Comparison of ENCODE assay signal across 11 cellular contexts in genomic region chr9:38686923-38687322, GRCh38. TPM values are rescaled to one million over a fixed set of nuclear protein-coding genes. Genes with fewer than 3 reads are reported as not detected.
DNase-seq lines count a peak whose midpoint lies in the region; FAIRE-seq and TF ChIP-seq lines count a peak whose summit lies in the region.
"Had no signal": no experiment of that assay in that cellular context is flagged by ENCODE, and none has a peak within 500 bp of the region (broad histone marks: within the 10 kb centered on the region; RNA-seq: fewer than 3 reads in every experiment).

No MANE protein-coding gene starts in this region.

- H4K20me1 ChIP-seq in endothelial cell of umbilical vein (replicated peaks; ENCODE audit: control insufficient read depth, extremely low read depth, insufficient read depth, low read length): no peaks in the 10 kb centered on the region

- no peak for FAIRE-seq in endothelial cell of umbilical vein (lab: Jason Lieb, UNC)

- H3K27ac Mint-ChIP-seq in activated T-helper 1 cell treated with anti-CD3 and anti-CD28 coated beads, Interleukin-12 subunit alpha, Interleukin-12 subunit beta, Interleukin-2, Interleukin-4 antibody, amounts not matched to agents 30 ng/mL and 10 ng/mL and 1 ng/mL, durations not matched to agents 14 hours and 24 hours and 36 hours: no peak overlapping the region
- H3K27ac Mint-ChIP-seq: CD4-positive, alpha-beta T cell had no signal

- H3K4me3 ChIP-seq in A673 (ENCODE audit: low read depth, low read length, poor library complexity, severe bottlenecking): no peak overlapping the region
- H3K4me3 ChIP-seq in endothelial cell of umbilical vein (replicated peaks in 1 of 3; ENCODE audit: insufficient read depth in 1 of 3, low read depth in 1 of 3, low read length in 3 of 3): no peak overlapping the region
- H3K4me3 ChIP-seq in neutrophil (ENCODE audit: low read depth in 1 of 2, low read length in 1 of 2): peak overlapping the region; percentile 27 to 29

- H3K36me3 ChIP-seq in A673 (ENCODE audit: insufficient read depth, low read length, poor library complexity, severe bottlenecking): no peaks in the 10 kb centered on the region
- H3K36me3 ChIP-seq in endothelial cell of umbilical vein (ENCODE audit: control insufficient read depth in 2 of 2, extremely low read depth in 1 of 2, insufficient read depth in 2 of 2, low read length in 2 of 2): no peaks in the 10 kb centered on the region
- no peaks in the 10 kb centered on the region for H3K36me3 ChIP-seq in neutrophil

- peaks cover 4% of the 10 kb centered on the region for H3K4me1 Mint-ChIP-seq in activated T-helper 1 cell treated with anti-CD3 and anti-CD28 coated beads, Interleukin-12 subunit alpha, Interleukin-12 subunit beta, Interleukin-2, Interleukin-4 antibody, amounts not matched to agents 30 ng/mL and 10 ng/mL and 1 ng/mL, durations not matched to agents 14 hours and 24 hours and 36 hours (ENCODE audit: low read depth)

- no peaks in the 10 kb centered on the region for H3K79me2 ChIP-seq in endothelial cell of umbilical vein (ENCODE audit: control insufficient read depth, insufficient read depth, low read length)

- peak; percentile 50 for DNase-seq in A673 (ENCODE audit: low spot score)
- peak; percentile 53 for DNase-seq in NCI-H345 (lab: John Stamatoyannopoulos, UW)
- DNase-seq in endothelial cell of umbilical vein (ENCODE audit: low read depth, low spot score): no peak
- no peak for DNase-seq in NCI-H2171 (lab: John Stamatoyannopoulos, UW)
- no peak for DNase-seq in activated effector memory CD4-positive, alpha-beta T cell treated with Interleukin-2 at 50 U/mL for 16 hours
- no peak for DNase-seq in hepatic stellate cell (ENCODE audit: low spot score)
- no peak for DNase-seq in activated T-helper 1 cell treated with anti-CD3 and anti-CD28 coated beads, Interleukin-12 subunit alpha, Interleukin-12 subunit beta, Interleukin-2, Interleukin-4 antibody, amounts not matched to agents 30 ng/mL and 10 ng/mL and 1 ng/mL, durations not matched to agents 14 hours and 24 hours and 36 hours (ENCODE audit: low spot score)
- DNase-seq: SW 1271 had no signal

- POLR2A ChIA-PET in A673 (lab: Charles Lee; ENCODE audit: low non-redundant PET) (no interaction called here), endothelial cell of umbilical vein (lab: Charles Lee) (no interaction called here)

- H3K9me3 Mint-ChIP-seq in activated T-helper 1 cell treated with anti-CD3 and anti-CD28 coated beads, Interleukin-12 subunit alpha, Interleukin-12 subunit beta, Interleukin-2, Interleukin-4 antibody, amounts not matched to agents 30 ng/mL and 10 ng/mL and 1 ng/mL, durations not matched to agents 14 hours and 24 hours and 36 hours: no peaks in the 10 kb centered on the region
- H3K9me3 Mint-ChIP-seq: CD4-positive, alpha-beta T cell had no signal

- H3K9me3 ChIP-seq in A673 (ENCODE audit: low read depth, low read length, poor library complexity, severe bottlenecking) (no peaks in the 10 kb centered on the region), endothelial cell of umbilical vein (replicated peaks; ENCODE audit: control insufficient read depth, insufficient read depth, low read length) (no peaks in the 10 kb centered on the region), neutrophil (no peaks in the 10 kb centered on the region)

- H3K27me3 ChIP-seq in A673 (replicated peaks; ENCODE audit: insufficient read depth, low read depth, low read length, poor library complexity) (no peaks in the 10 kb centered on the region), endothelial cell of umbilical vein (ENCODE audit: control insufficient read depth in 2 of 2, insufficient read depth in 2 of 2, low read length in 2 of 2) (no peaks in the 10 kb centered on the region), neutrophil (peaks cover 70% of the 10 kb centered on the region)

- intact Hi-C loops in A673 (cut with micrococcal nuclease; ENCODE audit: unreplicated experiment) (no loop called here), endothelial cell of umbilical vein (cut with micrococcal nuclease) (no loop called here)
- intact Hi-C loops in activated T-helper 1 cell treated with anti-CD3 and anti-CD28 coated beads, Interleukin-12 subunit alpha, Interleukin-12 subunit beta, Interleukin-2, Interleukin-4 antibody, amounts not matched to agents 30 ng/mL and 10 ng/mL and 1 ng/mL, durations not matched to agents 14 hours and 24 hours and 36 hours (cut with micrococcal nuclease): no loop called here

- peaks cover 3% of the 10 kb centered on the region for H3K27me3 Mint-ChIP-seq in activated T-helper 1 cell treated with anti-CD3 and anti-CD28 coated beads, Interleukin-12 subunit alpha, Interleukin-12 subunit beta, Interleukin-2, Interleukin-4 antibody, amounts not matched to agents 30 ng/mL and 10 ng/mL and 1 ng/mL, durations not matched to agents 14 hours and 24 hours and 36 hours (ENCODE audit: insufficient read depth)

- H3K36me3 Mint-ChIP-seq in activated T-helper 1 cell treated with anti-CD3 and anti-CD28 coated beads, Interleukin-12 subunit alpha, Interleukin-12 subunit beta, Interleukin-2, Interleukin-4 antibody, amounts not matched to agents 30 ng/mL and 10 ng/mL and 1 ng/mL, durations not matched to agents 14 hours and 24 hours and 36 hours (ENCODE audit: low read depth): no peaks in the 10 kb centered on the region

- TF ChIP-seq POLR2A in endothelial cell of umbilical vein (IDR thresholded peaks at IDR 0.05; ENCODE audit: low read depth, low read length): no peak

- BruUV-seq in A673 (replicated peaks; lab: Mats Ljungman, UMichigan): no TSS peak
- no TSS peak for BruUV-seq in endothelial cell of umbilical vein (replicated peaks; lab: Mats Ljungman, UMichigan)

- dilution Hi-C loops in endothelial cell of umbilical vein (cut with MboI; ENCODE audit: extremely low pct_ligation_motif_present, low sequenced_read_pairs): no loop called here

- no peaks in the 10 kb centered on the region for H3K9me1 ChIP-seq in endothelial cell of umbilical vein (replicated peaks; ENCODE audit: control insufficient read depth, extremely low read depth, insufficient read depth, low read length)

- H3K4me3 Mint-ChIP-seq in activated T-helper 1 cell treated with anti-CD3 and anti-CD28 coated beads, Interleukin-12 subunit alpha, Interleukin-12 subunit beta, Interleukin-2, Interleukin-4 antibody, amounts not matched to agents 30 ng/mL and 10 ng/mL and 1 ng/mL, durations not matched to agents 14 hours and 24 hours and 36 hours: no peak overlapping the region

- peak overlapping the region; percentile 87 for H2AFZ ChIP-seq in endothelial cell of umbilical vein (ENCODE audit: low read depth, low read length)

- no peak for TF ChIP-seq CTCF in A673 (conservative IDR thresholded peaks at IDR 0.05; ENCODE audit: low read depth, low read length)
- TF ChIP-seq CTCF in endothelial cell of umbilical vein (IDR thresholded peaks at IDR 0.05; ENCODE audit: extremely low read depth in 1 of 2, insufficient read depth in 1 of 2, low read depth in 1 of 2, low read length in 2 of 2): no peak
- TF ChIP-seq CTCF in neutrophil (IDR thresholded peaks at IDR 0.05): no peak

- CTCF ChIA-PET in A673 (lab: Charles Lee): no interaction called here
- CTCF ChIA-PET in endothelial cell of umbilical vein (lab: Charles Lee): interaction anchor here (1.5 kb wide), 1 partner anchor 9 kb away, joined by 4 read pairs; no protein-coding TSS in a partner anchor

- no peak overlapping the region for H3K9ac ChIP-seq in endothelial cell of umbilical vein (replicated peaks; ENCODE audit: extremely low read depth, insufficient read depth, low read length)

- H3K4me1 ChIP-seq in A673 (ENCODE audit: insufficient read depth, low read length, poor library complexity, severe bottlenecking): peaks cover 27% of the 10 kb centered on the region
- H3K4me1 ChIP-seq in endothelial cell of umbilical vein (ENCODE audit: control insufficient read depth, extremely low read depth, insufficient read depth, low read length): peaks cover 18% of the 10 kb centered on the region
- H3K4me1 ChIP-seq in neutrophil (ENCODE audit: control insufficient read depth in 1 of 2, insufficient read depth in 1 of 2, low read depth in 1 of 2, low read length in 1 of 2): peaks cover 0 to 5% of the 10 kb centered on the region in 2 experiments

- no peak overlapping the region for H3K4me2 ChIP-seq in endothelial cell of umbilical vein (ENCODE audit: insufficient read depth, low read length)

- H3K27ac ChIP-seq in A673 (ENCODE audit: low read depth, low read length, poor library complexity, severe bottlenecking) (no peak overlapping the region), endothelial cell of umbilical vein (ENCODE audit: insufficient read depth, low read depth, low read length) (no peak overlapping the region), neutrophil (no peak overlapping the region)

TF ChIP-seq in endothelial cell of umbilical vein, 7 proteins besides CTCF, POLR2A, EP300 and RAD21:
- TF ChIP-seq POLR2AphosphoS5 (IDR thresholded peaks at IDR 0.05; ENCODE audit: insufficient read depth, low read depth, low read length) (no peak), GATA2 (IDR thresholded peaks at IDR 0.05; ENCODE audit: insufficient read depth, insufficient read length, low read depth, low read length) (no peak), JUN (IDR thresholded peaks at IDR 0.05; ENCODE audit: borderline replicate concordance, insufficient read depth, insufficient read length, low read depth) (no peak), EZH2 (IDR thresholded peaks at IDR 0.05; ENCODE audit: borderline replicate concordance, low read depth, low read length, severe bottlenecking) (no peak), FOS (IDR thresholded peaks at IDR 0.05; ENCODE audit: borderline replicate concordance, insufficient read depth, low read length) (no peak), MAX (IDR thresholded peaks at IDR 0.05; ENCODE audit: insufficient read depth, insufficient read length) (no peak), MYC (IDR thresholded peaks at IDR 0.05; ENCODE audit: low read depth, low read length) (no peak)
TF ChIP-seq in endothelial cell of umbilical vein: peak in this region for 0.

RNA-seq across cellular contexts. Expression of gene FAM240B, which starts 33.0 kb away (rescaled TPM):
- total RNA-seq in A673 (2021) (not detected in 2 replicates), endothelial cell of umbilical vein (not detected in 2 replicates)
- not detected in 2 replicates for polyA plus RNA-seq in endothelial cell of umbilical vein
- not detected in 2 replicates for polyA plus RNA-seq in endothelial cell of umbilical vein (2011; cell fraction: cytosol; rRNA removed)
- not detected in 2 replicates for polyA plus RNA-seq in endothelial cell of umbilical vein (2011; cell fraction: nucleus; rRNA removed)
- polyA plus RNA-seq in endothelial cell of umbilical vein (2012): not detected in 2 replicates
- polyA minus RNA-seq in endothelial cell of umbilical vein: not detected in 2 replicates
- not detected for polyA minus RNA-seq in endothelial cell of umbilical vein (2011; cell fraction: cytosol; rRNA and poly(A)+ RNA removed)
- not detected in 2 replicates for polyA minus RNA-seq in endothelial cell of umbilical vein (2011; cell fraction: nucleus; rRNA and poly(A)+ RNA removed)
- not detected in 2 replicates for total RNA-seq in activated T-helper 1 cell treated with anti-CD3 and anti-CD28 coated beads, Interleukin-12 subunit alpha, Interleukin-12 subunit beta, Interleukin-2, Interleukin-4 antibody, amounts not matched to agents 30 ng/mL and 10 ng/mL and 1 ng/mL, durations not matched to agents 14 hours and 24 hours and 36 hours
- total RNA-seq: CD4-positive, alpha-beta T cell had no signal
- polyA plus RNA-seq: esophagus had no signal

Comparison
In these comparisons a context has a peak if more than half of its experiments do, and no peak if none do; other contexts are left out.
1. DNase-seq: peak in A673 (single experiment) and NCI-H345 (single experiment); none in endothelial cell of umbilical vein (single experiment), NCI-H2171 (single experiment), activated effector memory CD4-positive, alpha-beta T cell treated with Interleukin-2 at 50 U/mL for 16 hours (single experiment), hepatic stellate cell (single experiment) and activated T-helper 1 cell treated with anti-CD3 and anti-CD28 coated beads, Interleukin-12 subunit alpha, Interleukin-12 subunit beta, Interleukin-2, Interleukin-4 antibody, amounts not matched to agents 30 ng/mL and 10 ng/mL and 1 ng/mL, durations not matched to agents 14 hours and 24 hours and 36 hours (single experiment).
2. H3K4me3 ChIP-seq: peak in neutrophil (2 of 2); none in A673 (single experiment) and endothelial cell of umbilical vein (0 of 3).